17 cellular contexts compared by ENCODE assay signal in the genomic region with DNA sequence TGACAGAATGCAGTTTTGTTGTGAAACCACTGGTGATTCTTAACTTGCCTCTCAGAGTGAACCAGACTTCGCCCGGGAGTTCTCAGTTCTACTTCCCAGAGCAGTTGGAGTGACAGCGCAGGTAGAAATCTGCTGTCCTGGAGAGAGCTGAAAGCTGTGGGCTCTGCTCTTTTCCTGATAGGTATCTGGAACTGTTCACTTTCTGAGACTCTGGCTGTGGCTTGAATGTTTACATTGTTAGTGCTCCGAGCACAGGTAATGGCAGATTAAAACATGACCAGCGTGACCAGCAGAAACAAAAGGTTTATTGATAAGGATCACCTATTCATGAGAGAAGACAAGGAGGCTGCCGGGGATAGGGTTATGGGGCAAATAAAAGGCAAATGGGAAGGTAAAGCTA.
DNase-seq lines count a peak whose midpoint lies in the region; ATAC-seq and TF ChIP-seq lines count a peak whose summit lies in the region.
"Had no signal": no experiment of that assay in that cellular context is flagged by ENCODE, and none has a peak within 500 bp of the region (broad histone marks: within the 10 kb centered on the region; RNA-seq: fewer than 3 reads in every experiment).

No MANE protein-coding gene starts in this region.

- no peak overlapping the region for H3K9ac ChIP-seq in SK-N-SH
- no peak overlapping the region for H3K9ac ChIP-seq in neural progenitor cell
- H3K9ac ChIP-seq: BLaER1 had no signal

- no peaks in the 10 kb centered on the region for H3K9me3 Mint-ChIP-seq in neural progenitor cell
- no peaks in the 10 kb centered on the region for H3K9me3 Mint-ChIP-seq in stimulated activated naive CD8-positive, alpha-beta T cell treated with anti-CD3 and anti-CD28 coated beads, Interleukin-15, amount 100 ng/mL, for 72 hours

- H2AFZ ChIP-seq in SK-N-SH (ENCODE audit: low read depth) (no peak overlapping the region), neural progenitor cell (replicated peaks) (no peak overlapping the region)
- H2AFZ ChIP-seq: PC-9 had no signal

- ATAC-seq in SK-N-SH treated with all-trans-retinoic acid at 6 μM for 48 hours (no peak), GM21367 (IDR thresholded peaks at IDR 0.05; ENCODE audit: unreplicated experiment) (no peak)
- ATAC-seq in stimulated activated naive CD8-positive, alpha-beta T cell treated with anti-CD3 and anti-CD28 coated beads, Interleukin-15, amount 100 ng/mL, for 72 hours: no peak

- H3K4me1 Mint-ChIP-seq in neural progenitor cell: no peaks in the 10 kb centered on the region
- H3K4me1 Mint-ChIP-seq in stimulated activated naive CD8-positive, alpha-beta T cell treated with anti-CD3 and anti-CD28 coated beads, Interleukin-15, amount 100 ng/mL, for 72 hours: no peaks in the 10 kb centered on the region

- H4K20me1 ChIP-seq in SK-N-SH (ENCODE audit: insufficient read depth) (no peaks in the 10 kb centered on the region), neural progenitor cell (ENCODE audit: low read depth) (no peaks in the 10 kb centered on the region)
- H4K20me1 ChIP-seq: BLaER1 had no signal

- H3K4me1 ChIP-seq in SK-N-SH (ENCODE audit: control insufficient read depth in 1 of 2, insufficient read depth in 2 of 2, low read depth in 1 of 2, low read length in 1 of 2) (peaks cover 0 to 11% of the 10 kb centered on the region in 2 experiments; a peak in 2 of 4 replicates), neural progenitor cell (no peaks in the 10 kb centered on the region), ascending aorta (no peaks in the 10 kb centered on the region)
- H3K4me1 ChIP-seq: BLaER1 had no signal

- 86% methylated on average over 6 of the region's 6 CpGs for WGBS in SK-N-SH (ENCODE audit: low lambda C conversion rate)

- H3K4me2 ChIP-seq in SK-N-SH (no peak overlapping the region), neural progenitor cell (no peak overlapping the region)
- H3K4me2 ChIP-seq: BLaER1, PC-9 had no signal

- POLR2A ChIA-PET in SK-N-SH (lab: Yijun Ruan, JAX): no interaction called here

- TF ChIP-seq EP300 in SK-N-SH (IDR thresholded peaks at IDR 0.05; ENCODE audit: borderline replicate concordance in 1 of 2, low read depth in 1 of 2, low read length in 1 of 2): no peak

- TF ChIP-seq RAD21 in SK-N-SH (IDR thresholded peaks at IDR 0.05; ENCODE audit: low read length): no peak

- H3F3A ChIP-seq in SK-N-SH (replicated peaks; ENCODE audit: insufficient read depth) (peaks cover 2% of the 10 kb centered on the region), neural progenitor cell (ENCODE audit: low read depth) (no peaks in the 10 kb centered on the region)

- no peaks in the 10 kb centered on the region for H3K9me2 ChIP-seq in SK-N-SH

- H3K36me3 ChIP-seq in SK-N-SH (replicated peaks in 1 of 2; ENCODE audit: control insufficient read depth in 1 of 2, insufficient read depth in 2 of 2, low read length in 1 of 2) (no peaks in the 10 kb centered on the region), neural progenitor cell (no peaks in the 10 kb centered on the region), ascending aorta (peaks cover 0 to 3% of the 10 kb centered on the region in 2 donors)
- H3K36me3 ChIP-seq: BLaER1, SJCRH30 had no signal

- CTCF ChIA-PET in SK-N-SH (lab: Yijun Ruan, JAX): interaction anchor here (0.8 to 3.4 kb wide), 5 partner anchors 11 to 497 kb away, joined by 3 to 11 read pairs (median 4); no protein-coding TSS in a partner anchor

- intact Hi-C loops in ascending aorta (cut with DNase I): no loop called here

- no peaks in the 10 kb centered on the region for H3K9me3 ChIP-seq in SK-N-SH
- no peaks in the 10 kb centered on the region for H3K9me3 ChIP-seq in neural progenitor cell (ENCODE audit: low read depth)
- H3K9me3 ChIP-seq in ascending aorta: no peaks in the 10 kb centered on the region
- H3K9me3 ChIP-seq: BLaER1, SJCRH30 had no signal

- H3K36me3 Mint-ChIP-seq in neural progenitor cell: peaks cover 17% of the 10 kb centered on the region

- peak overlapping the region in 1 of 2 experiments; percentile 64; a peak in 1 of 4 replicates for H3K27ac ChIP-seq in SK-N-SH (ENCODE audit: low read depth in 2 of 2, low read length in 1 of 2)
- peak overlapping the region; percentile 85 for H3K27ac ChIP-seq in VCaP
- H3K27ac ChIP-seq in neural progenitor cell: no peak overlapping the region
- H3K27ac ChIP-seq in ascending aorta: no peak overlapping the region
- H3K27ac ChIP-seq: BLaER1, PC-9, SJCRH30 had no signal

- DNase-seq in SK-N-SH (no peak), neural progenitor cell (ENCODE audit: low spot score) (no peak), ascending aorta (ENCODE audit: low spot score in 2 of 2) (no peak)
- DNase-seq in stimulated activated CD4-positive, alpha-beta T cell treated with anti-CD3 and anti-CD28 coated beads, Interleukin-2, amount 100 ng/mL, for 48 hours: no peak
- DNase-seq in stimulated activated naive CD8-positive, alpha-beta T cell treated with anti-CD3 and anti-CD28 coated beads, Interleukin-15, amount 100 ng/mL, for 72 hours: no peak
- DNase-seq: DMS 273 treated with DMSO at 0.1 percent for 48 hours, KBM-7, NCI-H1092, NCI-H146, NCI-H2081 treated with DMSO at 0.1 percent for 48 hours, NCI-H774, PC-9 had no signal

- no peak overlapping the region for H3K4me3 ChIP-seq in SK-N-SH (ENCODE audit: low read depth in 2 of 2, low read length in 1 of 2)
- H3K4me3 ChIP-seq in neural progenitor cell: no peak overlapping the region
- no peak overlapping the region for H3K4me3 ChIP-seq in ascending aorta
- H3K4me3 ChIP-seq: BLaER1, PC-9, SJCRH30 had no signal

- H3K27me3 Mint-ChIP-seq in neural progenitor cell (ENCODE audit: insufficient read depth, low read depth): peaks cover 2% of the 10 kb centered on the region
- no peaks in the 10 kb centered on the region for H3K27me3 Mint-ChIP-seq in stimulated activated naive CD8-positive, alpha-beta T cell treated with anti-CD3 and anti-CD28 coated beads, Interleukin-15, amount 100 ng/mL, for 72 hours

- no peak for TF ChIP-seq CTCF in SK-N-SH (IDR thresholded peaks at IDR 0.05)
- TF ChIP-seq CTCF in VCaP (conservative IDR thresholded peaks at IDR 0.05): no peak
- TF ChIP-seq CTCF in neural progenitor cell (IDR thresholded peaks at IDR 0.05): no peak
- no peak for TF ChIP-seq CTCF in ascending aorta (IDR thresholded peaks at IDR 0.05)

- no peak overlapping the region for H3K4me3 Mint-ChIP-seq in neural progenitor cell
- no peak overlapping the region for H3K4me3 Mint-ChIP-seq in stimulated activated naive CD8-positive, alpha-beta T cell treated with anti-CD3 and anti-CD28 coated beads, Interleukin-15, amount 100 ng/mL, for 72 hours

- no peaks in the 10 kb centered on the region for H3K27me3 ChIP-seq in SK-N-SH (ENCODE audit: insufficient read depth)
- H3K27me3 ChIP-seq in neural progenitor cell: no peaks in the 10 kb centered on the region
- no peaks in the 10 kb centered on the region for H3K27me3 ChIP-seq in ascending aorta
- H3K27me3 ChIP-seq: BLaER1, SJCRH30 had no signal

- no peaks in the 10 kb centered on the region for H3K79me2 ChIP-seq in SK-N-SH (ENCODE audit: insufficient read depth)
- no peaks in the 10 kb centered on the region for H3K79me2 ChIP-seq in neural progenitor cell (ENCODE audit: low read depth)

- H3K27ac Mint-ChIP-seq in neural progenitor cell: peak overlapping the region; percentile 11
- no peak overlapping the region for H3K27ac Mint-ChIP-seq in stimulated activated naive CD8-positive, alpha-beta T cell treated with anti-CD3 and anti-CD28 coated beads, Interleukin-15, amount 100 ng/mL, for 72 hours

TF ChIP-seq in SK-N-SH, 30 proteins besides CTCF, POLR2A, EP300 and RAD21:
- TF ChIP-seq TEAD4 (IDR thresholded peaks at IDR 0.05; ENCODE audit: borderline replicate concordance, insufficient read depth): no peak
- TF ChIP-seq NFIC (IDR thresholded peaks at IDR 0.05; ENCODE audit: borderline replicate concordance): no peak
- TF ChIP-seq NRF1 (IDR thresholded peaks at IDR 0.05; ENCODE audit: low read depth, low read length): no peak
- TF ChIP-seq, protein P1, sequence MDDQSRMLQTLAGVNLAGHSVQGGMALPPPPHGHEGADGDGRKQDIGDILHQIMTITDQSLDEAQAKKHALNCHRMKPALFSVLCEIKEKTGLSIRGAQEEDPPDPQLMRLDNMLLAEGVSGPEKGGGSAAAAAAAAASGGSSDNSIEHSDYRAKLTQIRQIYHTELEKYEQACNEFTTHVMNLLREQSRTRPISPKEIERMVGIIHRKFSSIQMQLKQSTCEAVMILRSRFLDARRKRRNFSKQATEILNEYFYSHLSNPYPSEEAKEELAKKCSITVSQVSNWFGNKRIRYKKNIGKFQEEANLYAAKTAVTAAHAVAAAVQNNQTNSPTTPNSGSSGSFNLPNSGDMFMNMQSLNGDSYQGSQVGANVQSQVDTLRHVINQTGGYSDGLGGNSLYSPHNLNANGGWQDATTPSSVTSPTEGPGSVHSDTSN (IDR thresholded peaks at IDR 0.05): no peak
- TF ChIP-seq RXRA (IDR thresholded peaks at IDR 0.05; ENCODE audit: borderline replicate concordance, low read depth): no peak
- TF ChIP-seq FOXJ3 (CRISPR knock-in tag; IDR thresholded peaks at IDR 0.05): no peak
- peak; percentile 71 for TF ChIP-seq GATA2 (CRISPR knock-in tag; IDR thresholded peaks at IDR 0.05)

TF ChIP-seq in SK-N-SH treated with all-trans-retinoic acid at 6 μM for 48 hours, 23 proteins besides CTCF, POLR2A, EP300 and RAD21 (continues in another document):
- TF ChIP-seq ZNF8 (CRISPR knock-in tag; IDR thresholded peaks at IDR 0.05): no peak
- no peak for TF ChIP-seq PPARA (CRISPR knock-in tag; IDR thresholded peaks at IDR 0.05; ENCODE audit: borderline replicate concordance)
- no peak for TF ChIP-seq BACH2 (CRISPR knock-in tag; IDR thresholded peaks at IDR 0.05; ENCODE audit: borderline replicate concordance)
- no peak for TF ChIP-seq RARB (CRISPR knock-in tag; IDR thresholded peaks at IDR 0.05)
- TF ChIP-seq ISL1 (CRISPR knock-in tag; IDR thresholded peaks at IDR 0.05): no peak
- TF ChIP-seq ZFP30 (CRISPR knock-in tag; IDR thresholded peaks at IDR 0.05): no peak
- no peak for TF ChIP-seq TOX (CRISPR knock-in tag; IDR thresholded peaks at IDR 0.05; ENCODE audit: borderline replicate concordance)
- TF ChIP-seq, protein P2, sequence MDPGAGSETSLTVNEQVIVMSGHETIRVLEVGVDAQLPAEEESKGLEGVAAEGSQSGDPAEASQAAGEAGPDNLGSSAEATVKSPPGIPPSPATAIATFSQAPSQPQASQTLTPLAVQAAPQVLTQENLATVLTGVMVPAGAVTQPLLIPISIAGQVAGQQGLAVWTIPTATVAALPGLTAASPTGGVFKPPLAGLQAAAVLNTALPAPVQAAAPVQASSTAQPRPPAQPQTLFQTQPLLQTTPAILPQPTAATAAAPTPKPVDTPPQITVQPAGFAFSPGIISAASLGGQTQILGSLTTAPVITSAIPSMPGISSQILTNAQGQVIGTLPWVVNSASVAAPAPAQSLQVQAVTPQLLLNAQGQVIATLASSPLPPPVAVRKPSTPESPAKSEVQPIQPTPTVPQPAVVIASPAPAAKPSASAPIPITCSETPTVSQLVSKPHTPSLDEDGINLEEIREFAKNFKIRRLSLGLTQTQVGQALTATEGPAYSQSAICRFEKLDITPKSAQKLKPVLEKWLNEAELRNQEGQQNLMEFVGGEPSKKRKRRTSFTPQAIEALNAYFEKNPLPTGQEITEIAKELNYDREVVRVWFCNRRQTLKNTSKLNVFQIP (CRISPR knock-in tag; IDR thresholded peaks at IDR 0.05; ENCODE audit: borderline replicate concordance, low read depth): no peak
